In genomic region chr12:27703720-27704452, GRCh38 we compare ENCODE assay signal across 8 cellular contexts. TPM values are rescaled to one million over a fixed set of nuclear protein-coding genes. Genes with fewer than 3 reads are reported as not detected.
DNase-seq lines count a peak whose midpoint lies in the region; ATAC-seq, FAIRE-seq and TF ChIP-seq lines count a peak whose summit lies in the region.

No MANE protein-coding gene starts in this region.

- H3K9me3 ChIP-seq in lower lobe of right lung, result no peaks in the 10 kb centered on the region

- in situ Hi-C loops in ACHN (cut with HindIII; ENCODE audit: low pct_ligation_motif_present, low pct_unique_long_range_greater_than_20kb, low sequenced_read_pairs), result no loop called here

- no peaks in the 10 kb centered on the region for H3K36me3 ChIP-seq in lower lobe of right lung

- ATAC-seq in HG03045 (IDR thresholded peaks at IDR 0.05; ENCODE audit: unreplicated experiment), result peak; percentile 81
- peak; percentile 94 to 95 for ATAC-seq in lower lobe of right lung

- DNase-seq in ACHN (peak; percentile 94), GM18507 (ENCODE audit: extremely low spot score, insufficient read length, low read depth) (peak; percentile 14), NCI-H2171 treated with DMSO at 0.1 percent for 48 hours (lab: John Stamatoyannopoulos, UW) (peak; percentile 96), coronary artery (ENCODE audit: low spot score) (no peak), lower lobe of right lung (peak; percentile 61)
- peak; percentile 37 for DNase-seq in activated CD4-positive, alpha-beta T cell treated with anti-CD3 and anti-CD28 coated beads for 1 hour
- DNase-seq in stimulated activated CD8-positive, alpha-beta memory T cell treated with anti-CD3 and anti-CD28 coated beads, Interleukin-15, amount 100 ng/mL, for 48 hours (ENCODE audit: low read depth in 2 of 2), result peak; percentile 27 to 48

- no peaks in the 10 kb centered on the region for H3K4me1 ChIP-seq in lower lobe of right lung

- FAIRE-seq in GM18507 (lab: Jason Lieb, UNC), result peak; percentile 87

- H3K4me3 ChIP-seq in coronary artery (no peak overlapping the region), lower lobe of right lung (no peak overlapping the region)

- intact Hi-C loops in lower lobe of right lung (cut with DNase I), result no loop called here

- H3K27me3 ChIP-seq in lower lobe of right lung (ENCODE audit: low read depth), result no peaks in the 10 kb centered on the region

- H3K27ac ChIP-seq in coronary artery (no peak overlapping the region), lower lobe of right lung (no peak overlapping the region)

- TF ChIP-seq CTCF in coronary artery (IDR thresholded peaks at IDR 0.05) (peak; percentile 53), lower lobe of right lung (IDR thresholded peaks at IDR 0.05) (peak; percentile 86)

RNA-seq across cellular contexts. Expression of gene MRPS35, which starts 6.7 kb away (rescaled TPM):
- total RNA-seq in lower lobe of right lung, result 31.5 TPM

RNA-seq across cellular contexts. Expression of gene REP15, which starts 7.6 kb away (rescaled TPM):
- total RNA-seq in lower lobe of right lung, result 5.1 TPM
